In genomic region chr7:11699666-11700065, GRCh38 we compare ENCODE assay signal across 15 cellular contexts.
DNase-seq lines count a peak whose midpoint lies in the region; ATAC-seq and TF ChIP-seq lines count a peak whose summit lies in the region.
"Had no signal": no experiment of that assay in that cellular context is flagged by ENCODE, and none has a peak within 500 bp of the region (broad histone marks: within the 10 kb centered on the region; RNA-seq: fewer than 3 reads in every experiment).

No MANE protein-coding gene starts in this region.

- no peaks in the 10 kb centered on the region for H3K36me3 ChIP-seq in gastroesophageal sphincter
- H3K36me3 ChIP-seq: HAP-1 had no signal

- intact Hi-C loops in activated T-helper 2 cell treated with anti-CD3 and anti-CD28 coated beads, Interferon-gamma antibody, Interleukin-2, Interleukin-4, amounts not matched to agents 10 μg/mL and 5 μg/mL and 100 μg/mL, durations not matched to agents 14 hours and 24 hours and 36 hours (cut with micrococcal nuclease): no loop called here

- no peaks in the 10 kb centered on the region for H3K27me3 ChIP-seq in gastroesophageal sphincter

- DNase-seq in GM12865 (ENCODE audit: low read depth) (peak; percentile 9), NCI-H526 (lab: John Stamatoyannopoulos, UW) (peak; percentile 50 to 84), putamen (ENCODE audit: low spot score) (peak; percentile 33), NCI-H2227 (lab: John Stamatoyannopoulos, UW; ENCODE audit: unreplicated experiment) (no peak)
- DNase-seq in activated T-helper 2 cell treated with anti-CD3 and anti-CD28 coated beads, Interferon-gamma antibody, Interleukin-2, Interleukin-4, amounts not matched to agents 10 μg/mL and 5 μg/mL and 100 μg/mL, durations not matched to agents 14 hours and 24 hours and 36 hours (ENCODE audit: low spot score): no peak
- DNase-seq: C1 segment of cervical spinal cord; CD4-positive, alpha-beta T cell; DMS79; GOT3 had no signal

- no peak overlapping the region for H3K27ac ChIP-seq in gastroesophageal sphincter

- TF ChIP-seq POLR2A in gastroesophageal sphincter (IDR thresholded peaks at IDR 0.05): no peak

- H3K9me3 Mint-ChIP-seq in activated T-helper 2 cell treated with anti-CD3 and anti-CD28 coated beads, Interferon-gamma antibody, Interleukin-2, Interleukin-4, amounts not matched to agents 10 μg/mL and 5 μg/mL and 100 μg/mL, durations not matched to agents 14 hours and 24 hours and 36 hours: no peaks in the 10 kb centered on the region
- H3K9me3 Mint-ChIP-seq: CD4-positive, alpha-beta T cell had no signal

- no peaks in the 10 kb centered on the region for H3K4me1 Mint-ChIP-seq in activated T-helper 2 cell treated with anti-CD3 and anti-CD28 coated beads, Interferon-gamma antibody, Interleukin-2, Interleukin-4, amounts not matched to agents 10 μg/mL and 5 μg/mL and 100 μg/mL, durations not matched to agents 14 hours and 24 hours and 36 hours (ENCODE audit: low read depth)

- TF ChIP-seq EP300 in gastroesophageal sphincter (IDR thresholded peaks at IDR 0.05): no peak

- no peaks in the 10 kb centered on the region for H3K36me3 Mint-ChIP-seq in activated T-helper 2 cell treated with anti-CD3 and anti-CD28 coated beads, Interferon-gamma antibody, Interleukin-2, Interleukin-4, amounts not matched to agents 10 μg/mL and 5 μg/mL and 100 μg/mL, durations not matched to agents 14 hours and 24 hours and 36 hours (ENCODE audit: low read depth)

- no peak overlapping the region for H3K4me3 ChIP-seq in GM12865 (ENCODE audit: low read depth, low read length)
- no peak overlapping the region for H3K4me3 ChIP-seq in gastroesophageal sphincter
- H3K4me3 ChIP-seq: HAP-1, K562 had no signal

- no peak overlapping the region for H3K4me3 Mint-ChIP-seq in activated T-helper 2 cell treated with anti-CD3 and anti-CD28 coated beads, Interferon-gamma antibody, Interleukin-2, Interleukin-4, amounts not matched to agents 10 μg/mL and 5 μg/mL and 100 μg/mL, durations not matched to agents 14 hours and 24 hours and 36 hours (ENCODE audit: low read depth)
- H3K4me3 Mint-ChIP-seq: B cell; CD4-positive, alpha-beta T cell had no signal

- no peaks in the 10 kb centered on the region for H3K9me3 ChIP-seq in gastroesophageal sphincter
- H3K9me3 ChIP-seq: HAP-1 had no signal

- TF ChIP-seq CTCF in GM12865 (IDR thresholded peaks at IDR 0.05; ENCODE audit: insufficient read depth, low read depth, low read length, missing control alignments): no peak
- TF ChIP-seq CTCF in gastroesophageal sphincter (IDR thresholded peaks at IDR 0.05): no peak

- no peak overlapping the region for H3K27ac Mint-ChIP-seq in activated T-helper 2 cell treated with anti-CD3 and anti-CD28 coated beads, Interferon-gamma antibody, Interleukin-2, Interleukin-4, amounts not matched to agents 10 μg/mL and 5 μg/mL and 100 μg/mL, durations not matched to agents 14 hours and 24 hours and 36 hours
- H3K27ac Mint-ChIP-seq: B cell; CD4-positive, alpha-beta T cell had no signal

- ATAC-seq in HG02870 (IDR thresholded peaks at IDR 0.05; ENCODE audit: unreplicated experiment) (peak; percentile 67), GM21619 (IDR thresholded peaks at IDR 0.05; ENCODE audit: unreplicated experiment) (no peak), gastroesophageal sphincter (no peak)
- ATAC-seq: K562 had no signal

- no peaks in the 10 kb centered on the region for H3K4me1 ChIP-seq in gastroesophageal sphincter

- no peaks in the 10 kb centered on the region for H3K27me3 Mint-ChIP-seq in activated T-helper 2 cell treated with anti-CD3 and anti-CD28 coated beads, Interferon-gamma antibody, Interleukin-2, Interleukin-4, amounts not matched to agents 10 μg/mL and 5 μg/mL and 100 μg/mL, durations not matched to agents 14 hours and 24 hours and 36 hours (ENCODE audit: low read depth)
- H3K27me3 Mint-ChIP-seq: B cell; CD4-positive, alpha-beta T cell had no signal

- WGBS in gastroesophageal sphincter (ENCODE audit: low coverage in 1 of 2), 2 donors: 83 to 90% methylated on average over 5 of the region's 5 CpGs

Comparison
In these comparisons a context has a peak if more than half of its experiments do, and no peak if none do; other contexts are left out.
1. DNase-seq: peak in GM12865 (single experiment), NCI-H526 (2 of 2) and putamen (single experiment); none in activated T-helper 2 cell treated with anti-CD3 and anti-CD28 coated beads, Interferon-gamma antibody, Interleukin-2, Interleukin-4, amounts not matched to agents 10 μg/mL and 5 μg/mL and 100 μg/mL, durations not matched to agents 14 hours and 24 hours and 36 hours (single experiment) and NCI-H2227 (single experiment).